Comparison of ENCODE assay signal across 14 cellular contexts in genomic region chr22:29938285-29938693, GRCh38. TPM values are rescaled to one million over a fixed set of nuclear protein-coding genes. Genes with fewer than 3 reads are reported as not detected.
DNase-seq lines count a peak whose midpoint lies in the region; ATAC-seq, FAIRE-seq and TF ChIP-seq lines count a peak whose summit lies in the region.
"Had no signal": no experiment of that assay in that cellular context is flagged by ENCODE, and none has a peak within 500 bp of the region (broad histone marks: within the 10 kb centered on the region; RNA-seq: fewer than 3 reads in every experiment).

No MANE protein-coding gene starts in this region.

- in situ Hi-C loops in GM12878 (cut with MboI), result no loop called here

- peak overlapping the region; percentile 4; the same call in 1 of the 2 replicates for H3K27ac ChIP-seq in GM12878 (ENCODE audit: control insufficient read depth, insufficient read depth)

- no peak overlapping the region for H2AFZ ChIP-seq in GM12878 (ENCODE audit: control insufficient read depth, low read depth, low read length)

- H3K79me2 ChIP-seq in GM12878 (ENCODE audit: control insufficient read depth, insufficient read depth, low read length), result peaks cover 5% of the 10 kb centered on the region

- RAD21 ChIA-PET in GM12878 (lab: Charles Lee; ENCODE audit: unreplicated experiment), result no interaction called here

- no peak overlapping the region; the same call in 1 of the 2 replicates for H3K4me3 ChIP-seq in GM12878
- H3K4me3 ChIP-seq in lower leg skin (ENCODE audit: low read depth, poor library complexity, severe bottlenecking), result no peak overlapping the region

- no peak for TF ChIP-seq RAD21 in GM12878 (IDR thresholded peaks at IDR 0.05; ENCODE audit: insufficient read depth, low read depth, low read length)

- H3K9ac ChIP-seq in GM12878 (ENCODE audit: control insufficient read depth, insufficient read depth, low read length), result no peak overlapping the region

- BruUV-seq in GM12878 (replicated peaks; lab: Mats Ljungman, UMichigan), result no TSS peak

- 0% methylated on average over 5 of the region's 5 CpGs for WGBS in GM12878 (ENCODE audit: insufficient coverage, insufficient replicate concordance, low lambda C conversion rate, missing lambda C conversion rate)
- 91 to 93% methylated on average over 5 of the region's 5 CpGs for WGBS in lower leg skin, 2 donors

- TF ChIP-seq EP300 in GM12878 (IDR thresholded peaks at IDR 0.05; ENCODE audit: borderline replicate concordance in 1 of 2, control insufficient read depth in 1 of 2, low read depth in 2 of 2, low read length in 2 of 2), result no peak

- intact Hi-C loops in GM12878 (cut with micrococcal nuclease; ENCODE audit: unreplicated experiment) (no loop called here), lower leg skin (cut with DNase I; ENCODE audit: low total_unique reads) (no loop called here)

- FAIRE-seq in GM12878 (lab: Jason Lieb, UNC), result peak; percentile 78

- TF ChIP-seq CTCF in GM10248 (IDR thresholded peaks at IDR 0.05; ENCODE audit: control extremely low read depth, extremely low read depth, low read depth, missing control alignments), result no peak
- no peak for TF ChIP-seq CTCF in GM12878 (IDR thresholded peaks at IDR 0.05 in 2 of 3, conservative IDR thresholded peaks at IDR 0.05 in 1 of 3; ENCODE audit: control insufficient read depth in 2 of 3, extremely low read depth in 1 of 3, insufficient read depth in 1 of 3, low read depth in 3 of 3, low read length in 3 of 3)
- no peak for TF ChIP-seq CTCF in lower leg skin (IDR thresholded peaks at IDR 0.05)

- CTCF ChIA-PET in GM10248 (lab: Yijun Ruan, JAX) (interaction anchor here (2.1 kb wide), 1 partner anchor 67 kb away, joined by 5 read pairs; no protein-coding TSS in a partner anchor), GM12878 (lab: Yijun Ruan, JAX) (interaction anchor here (0.6 to 0.7 kb wide), 2 partner anchors 40 to 302 kb away, joined by 3 read pairs; no protein-coding TSS in a partner anchor)

- no peaks in the 10 kb centered on the region for H3K36me3 ChIP-seq in GM12878 (ENCODE audit: control insufficient read depth in 2 of 2, insufficient read depth in 2 of 2, low read length in 1 of 2)

- no peaks in the 10 kb centered on the region for H3K27me3 ChIP-seq in GM12878 (replicated peaks in 1 of 2; ENCODE audit: control insufficient read depth in 2 of 2, insufficient read depth in 2 of 2, low read length in 1 of 2)

- peaks cover 11% of the 10 kb centered on the region for H3K4me1 ChIP-seq in GM12878 (ENCODE audit: control insufficient read depth, insufficient read depth, low read length)

- POLR2A ChIA-PET in GM10248 (lab: Yijun Ruan, JAX), result no interaction called here
- POLR2A ChIA-PET in GM12878 (lab: Charles Lee), result no interaction called here

- TF ChIP-seq POLR2A in GM12878 (IDR thresholded peaks at IDR 0.05; ENCODE audit: low read depth, low read length) (no peak), lower leg skin (IDR thresholded peaks at IDR 0.05) (no peak)

- no peaks in the 10 kb centered on the region for H4K20me1 ChIP-seq in GM12878 (ENCODE audit: control insufficient read depth, insufficient read depth)

- H3K9me3 ChIP-seq in GM12878 (replicated peaks; ENCODE audit: control insufficient read depth, insufficient read depth, low read length), result no peaks in the 10 kb centered on the region

- DNase-seq in GM10248 (ENCODE audit: extremely low spot score), result peak; percentile 52
- DNase-seq in GM12878 (ENCODE audit: low read depth, low spot score), result peak; percentile 54
- DNase-seq in lower leg skin (ENCODE audit: low spot score in 2 of 2), result no peak
- DNase-seq in NCI-H524 (lab: John Stamatoyannopoulos, UW), result no peak
- DNase-seq in GOT3 (lab: John Stamatoyannopoulos, UW), result no peak
- DNase-seq: CD8-positive, alpha-beta memory T cell; H7; left cardiac atrium; NCI-H1417 treated with DMSO at 0.1 percent for 48 hours; NCI-H526; stimulated activated naive CD4-positive, alpha-beta T cell had no signal

- H3K4me2 ChIP-seq in GM12878 (ENCODE audit: control insufficient read depth, insufficient read depth), result peak overlapping the region; percentile 26

- peak; percentile 78 for ATAC-seq in GM18907 (IDR thresholded peaks at IDR 0.05; ENCODE audit: unreplicated experiment)
- ATAC-seq in HG02870 (IDR thresholded peaks at IDR 0.05; ENCODE audit: unreplicated experiment), result peak; percentile 84
- ATAC-seq in GM12878, result peak; percentile 97
- no peak for ATAC-seq in HG03097 (IDR thresholded peaks at IDR 0.05; ENCODE audit: low FRiP score, unreplicated experiment)
- ATAC-seq: left cardiac atrium had no signal

- SMC1A ChIA-PET in GM12878 (lab: Charles Lee; ENCODE audit: uncharacterized antibody, unreplicated experiment), result interaction anchor here (1.2 kb wide), 1 partner anchor 42 kb away, joined by 3 read pairs; no protein-coding TSS in a partner anchor

TF ChIP-seq in GM12878, 131 proteins besides CTCF, POLR2A, EP300 and RAD21 (continues in another document):
- TF ChIP-seq RELA (IDR thresholded peaks at IDR 0.05; ENCODE audit: borderline replicate concordance, partially characterized antibody), result no peak
- TF ChIP-seq SKIL (IDR thresholded peaks at IDR 0.05; ENCODE audit: low read depth, poor library complexity, severe bottlenecking), result peak; percentile 27
- TF ChIP-seq NFIC (IDR thresholded peaks at IDR 0.05; ENCODE audit: low read depth, low read length), result peak; percentile 60; the same call in 1 of the 2 replicates
- peak; percentile 53 for TF ChIP-seq RUNX3 (IDR thresholded peaks at IDR 0.05; ENCODE audit: low read length)
- TF ChIP-seq YBX1 (IDR thresholded peaks at IDR 0.05), result no peak
- TF ChIP-seq IKZF1 (conservative IDR thresholded peaks at IDR 0.05), result peak; percentile 64
- no peak for TF ChIP-seq CREB1 (IDR thresholded peaks at IDR 0.05; ENCODE audit: low read depth)
- 0 out of 2 replicates have a peak, but pooled peaks have one; percentile 37 for TF ChIP-seq BACH1 (IDR thresholded peaks at IDR 0.05; ENCODE audit: borderline replicate concordance)
- no peak for TF ChIP-seq SREBF1 (IDR thresholded peaks at IDR 0.05; ENCODE audit: low read length)
- no peak for TF ChIP-seq CHD4 (IDR thresholded peaks at IDR 0.05)
- no peak for TF ChIP-seq SMAD5 (IDR thresholded peaks at IDR 0.05; ENCODE audit: low read depth)
- TF ChIP-seq RFX5 (IDR thresholded peaks at IDR 0.05; ENCODE audit: low read depth, low read length), result no peak
- no peak for TF ChIP-seq ZNF24 (IDR thresholded peaks at IDR 0.05)
- TF ChIP-seq BCL3 (IDR thresholded peaks at IDR 0.05; ENCODE audit: borderline replicate concordance, insufficient read depth, low read depth, low read length, poor library complexity, severe bottlenecking), result no peak
- TF ChIP-seq TCF12 (IDR thresholded peaks at IDR 0.05; ENCODE audit: low read depth, low read length), result peak; percentile 43; the same call in 1 of the 2 replicates
- TF ChIP-seq GABPA (IDR thresholded peaks at IDR 0.05; ENCODE audit: low read depth), result no peak

RNA-seq across cellular contexts. Expression of gene MTMR3, which starts 55.3 kb away (rescaled TPM):
- 117 and 123 TPM in 2 replicates for total RNA-seq in GM12878 (2013; cell fraction: nucleolus; rRNA removed)
- total RNA-seq in GM12878 (2014; rRNA removed), result 11.2 and 13.5 TPM in 2 replicates
- total RNA-seq in GM12878 (2014; rRNA removed; fragmentation: Illumina TruSeq; extraction: Trizol), result 8.7 and 9.0 TPM in 2 replicates
- 17.5 and 23.7 TPM in 2 replicates for total RNA-seq in GM12878 (2021)
- polyA plus RNA-seq in GM12878 (2011; ENCODE audit: low read depth), result 7.3 TPM
- 15.6 and 23.6 TPM in 2 replicates for polyA plus RNA-seq in GM12878 (2011; rRNA removed)
- polyA plus RNA-seq in GM12878 (2011; cell fraction: cytosol; rRNA removed), result 16.2 and 19.9 TPM in 2 replicates
- polyA plus RNA-seq in GM12878 (2011; cell fraction: nucleus; rRNA removed), result 99.0 and 124 TPM in 2 replicates
- 11.0 and 11.9 TPM in 2 replicates for polyA plus RNA-seq in GM12878 (2012)
- polyA plus RNA-seq in GM12878 (2014; fragmentation: Illumina TruSeq; extraction: Trizol), result 9.6 and 14.2 TPM in 2 replicates
- 1 to 10 TPM; 1.4 to 1.9 TPM for polyA plus RNA-seq in GM12878 (2014; fragmentation: Nextera tagmentation; extraction: Ambion mirVana)
- 13.1 and 13.8 TPM in 2 replicates for polyA plus RNA-seq in GM12878 (2014; rRNA removed)
- 1 to 10 TPM; 9.6 to 9.9 TPM for polyA plus RNA-seq in GM12878 (2016; fragmentation: Nextera tagmentation; extraction: Ambion mirVana)
- 37.7 and 44.5 TPM in 2 replicates for polyA minus RNA-seq in GM12878 (2011; rRNA and poly(A)+ RNA removed)
- 9.6 and 12.4 TPM in 2 replicates for polyA minus RNA-seq in GM12878 (2011; cell fraction: cytosol; rRNA and poly(A)+ RNA removed)
- polyA minus RNA-seq in GM12878 (2011; cell fraction: nucleus; rRNA and poly(A)+ RNA removed), result 22.4 and 46.2 TPM in 2 replicates
- 10 to 100 TPM; 51.4 to 70.5 (median 62.6) TPM for total RNA-seq in lower leg skin

Comparison
In these comparisons a context has a peak if more than half of its experiments do, and no peak if none do; other contexts are left out.
1. DNase-seq: peak in GM10248 (single experiment) and GM12878 (single experiment); none in lower leg skin (0 of 2), NCI-H524 (0 of 2) and GOT3 (single experiment).